In genomic region chr15:63834500-63835210, GRCh38 we compare ENCODE assay signal across 8 cellular contexts. TPM values are rescaled to one million over a fixed set of nuclear protein-coding genes. Genes with fewer than 3 reads are reported as not detected.
DNase-seq lines count a peak whose midpoint lies in the region; TF ChIP-seq lines count a peak whose summit lies in the region.

No MANE protein-coding gene starts in this region.

- H3K4me1 Mint-ChIP-seq in Calu3 (ENCODE audit: low read depth, unreplicated experiment) (peaks cover 16% of the 10 kb centered on the region), endodermal cell (peaks cover 3% of the 10 kb centered on the region)

- no peak overlapping the region for H2BK12ac ChIP-seq in neuronal stem cell (ENCODE audit: low read length)

- no peak overlapping the region for H4K8ac ChIP-seq in neuronal stem cell (ENCODE audit: low read depth, low read length)

- no peaks in the 10 kb centered on the region for H3K79me1 ChIP-seq in neuronal stem cell (ENCODE audit: low read depth, low read length)

- peak overlapping the region; percentile 84 for H3K27ac Mint-ChIP-seq in Calu3 (ENCODE audit: unreplicated experiment)
- H3K27ac Mint-ChIP-seq in endodermal cell = peak overlapping the region; percentile 99

- H3K4me1 ChIP-seq in OCI-LY1 (ENCODE audit: insufficient read depth, low read length, severe bottlenecking) (peaks cover 42% of the 10 kb centered on the region), endodermal cell (ENCODE audit: control insufficient read depth, insufficient read depth, low read length) (no peaks in the 10 kb centered on the region), neuronal stem cell (ENCODE audit: control insufficient read depth in 2 of 2, insufficient read depth in 1 of 2, low read depth in 1 of 2, low read length in 2 of 2) (peaks cover 0 to 6% of the 10 kb centered on the region in 2 donors)

- peak overlapping the region; percentile 97 for H3K9ac ChIP-seq in OCI-LY1 (ENCODE audit: low read length)
- peak overlapping the region; percentile 78 for H3K9ac ChIP-seq in endodermal cell (ENCODE audit: extremely low read depth, low read length, poor library complexity, severe bottlenecking)
- H3K9ac ChIP-seq in neuronal stem cell (ENCODE audit: low read depth, low read length, poor library complexity) = no peak overlapping the region

- no TSS peak for BruUV-seq in Calu3 (replicated peaks; lab: Mats Ljungman, UMichigan)

- H3K27me3 ChIP-seq in OCI-LY1 (ENCODE audit: insufficient read depth, low read length) = no peaks in the 10 kb centered on the region
- no peaks in the 10 kb centered on the region for H3K27me3 ChIP-seq in endodermal cell (ENCODE audit: control insufficient read depth, insufficient read depth, low read length, poor library complexity, severe bottlenecking)
- no peaks in the 10 kb centered on the region for H3K27me3 ChIP-seq in neuronal stem cell (ENCODE audit: control insufficient read depth in 3 of 3, insufficient read depth in 3 of 3, low read depth in 1 of 3, low read length in 3 of 3)

- H3K4me3 Mint-ChIP-seq in Calu3 (ENCODE audit: low read depth, unreplicated experiment) (peak overlapping the region; percentile 90), endodermal cell (peak overlapping the region; percentile 90)

- WGBS in endodermal cell (ENCODE audit: insufficient coverage in 1 of 2, insufficient read length in 1 of 2), 2 experiments = 71 to 72% methylated on average over 8 to 11 of the region's 11 CpGs
- WGBS in neuronal stem cell (ENCODE audit: extremely low coverage in 2 of 2, insufficient read length in 2 of 2, insufficient replicate concordance in 1 of 2), 2 donors = no CpG with 5 or more reads among the region's 11 CpGs

- H4K91ac ChIP-seq in neuronal stem cell (ENCODE audit: low read depth, low read length, poor library complexity) = no peak overlapping the region

- H3K9me3 ChIP-seq in OCI-LY1 (ENCODE audit: low read length) (no peaks in the 10 kb centered on the region), endodermal cell (ENCODE audit: control insufficient read depth, low read length) (no peaks in the 10 kb centered on the region), neuronal stem cell (replicated peaks in 1 of 2; ENCODE audit: control insufficient read depth in 2 of 2, insufficient read depth in 1 of 2, low read depth in 1 of 2, low read length in 2 of 2) (no peaks in the 10 kb centered on the region)

- peaks cover 36% of the 10 kb centered on the region for H3K79me2 ChIP-seq in OCI-LY1 (ENCODE audit: insufficient read depth, low read length)

- H3K4me2 ChIP-seq in OCI-LY1 (ENCODE audit: low read length) (peak overlapping the region; percentile 86), neuronal stem cell (ENCODE audit: insufficient read depth, low read length, poor library complexity, severe bottlenecking) (peak overlapping the region; percentile 94)

- peak overlapping the region; percentile 81 for H3K4me3 ChIP-seq in OCI-LY1 (ENCODE audit: low read depth, low read length, poor library complexity, severe bottlenecking)
- H3K4me3 ChIP-seq in endodermal cell (ENCODE audit: low read length) = peak overlapping the region; percentile 92
- H3K4me3 ChIP-seq in neuronal stem cell (ENCODE audit: low read length in 2 of 2) = peak overlapping the region; percentile 93 to 94

- H3K27ac ChIP-seq in OCI-LY1 (ENCODE audit: low read depth, low read length, poor library complexity, severe bottlenecking) (no peak overlapping the region), endodermal cell (ENCODE audit: low read depth, low read length) (no peak overlapping the region), neuronal stem cell (replicated peaks; ENCODE audit: low read length) (no peak overlapping the region)

- H2BK5ac ChIP-seq in neuronal stem cell (ENCODE audit: low read length) = no peak overlapping the region

- peak overlapping the region; percentile 95 for H3K23ac ChIP-seq in neuronal stem cell (ENCODE audit: low read depth, low read length, poor library complexity)

- H3K9me2 ChIP-seq in OCI-LY1 (ENCODE audit: low read depth, low read length) = no peaks in the 10 kb centered on the region

- intact Hi-C loops in Calu3 (cut with micrococcal nuclease; ENCODE audit: unreplicated experiment) = no loop called here

- CTCF ChIA-PET in Calu3 (lab: Charles Lee) = interaction anchor here (0.6 kb wide), 1 partner anchor 51 kb away, joined by 8 read pairs; no protein-coding TSS in a partner anchor

- H3K27me3 Mint-ChIP-seq in Calu3 (ENCODE audit: unreplicated experiment) (peaks cover 19% of the 10 kb centered on the region), endodermal cell (ENCODE audit: insufficient read depth) (peaks cover 4% of the 10 kb centered on the region)

- no peaks in the 10 kb centered on the region for H4K20me1 ChIP-seq in OCI-LY1 (ENCODE audit: insufficient read depth, low read length)

- H3K36me3 Mint-ChIP-seq in Calu3 (ENCODE audit: insufficient read depth, unreplicated experiment) (peaks cover 24% of the 10 kb centered on the region), endodermal cell (ENCODE audit: low read depth) (no peaks in the 10 kb centered on the region)

- H2BK120ac ChIP-seq in neuronal stem cell (ENCODE audit: low read depth, low read length) = no peak overlapping the region

- no peak for DNase-seq in Calu3
- no peak for DNase-seq in endodermal cell
- DNase-seq in neuronal stem cell (ENCODE audit: low spot score) = no peak
- no peak for DNase-seq in GDM1 (lab: John Stamatoyannopoulos, UW)
- no peak for DNase-seq in NCI-H446 (lab: John Stamatoyannopoulos, UW)
- no peak for DNase-seq in HK-2 (ENCODE audit: unreplicated experiment)
- DNase-seq in HuH-7 (ENCODE audit: low spot score) = no peak

- H3K4ac ChIP-seq in neuronal stem cell (ENCODE audit: low read length) = no peak overlapping the region

- H3K36me3 ChIP-seq in OCI-LY1 (ENCODE audit: insufficient read depth, low read length) = no peaks in the 10 kb centered on the region
- H3K36me3 ChIP-seq in endodermal cell (ENCODE audit: control insufficient read depth, insufficient read depth, low read length) = no peaks in the 10 kb centered on the region
- no peaks in the 10 kb centered on the region for H3K36me3 ChIP-seq in neuronal stem cell (replicated peaks in 1 of 2; ENCODE audit: control insufficient read depth in 2 of 2, insufficient read depth in 2 of 2, low read length in 2 of 2)

- no peak overlapping the region for H3K14ac ChIP-seq in neuronal stem cell (ENCODE audit: low read length)

- H2AFZ ChIP-seq in OCI-LY1 (ENCODE audit: low read length) (no peak overlapping the region), neuronal stem cell (ENCODE audit: low read length) (peak overlapping the region; percentile 97)

- H3K18ac ChIP-seq in neuronal stem cell (ENCODE audit: low read length) = no peak overlapping the region

- H2AK5ac ChIP-seq in neuronal stem cell (ENCODE audit: low read depth, low read length) = peak overlapping the region; percentile 86

- TF ChIP-seq CTCF in Calu3 (IDR thresholded peaks at IDR 0.05; ENCODE audit: unreplicated experiment) = no peak
- no peak for TF ChIP-seq CTCF in OCI-LY1 (IDR thresholded peaks at IDR 0.05; ENCODE audit: low read length)
- no peak for TF ChIP-seq CTCF in endodermal cell (conservative IDR thresholded peaks at IDR 0.05)

- H2BK15ac ChIP-seq in neuronal stem cell (ENCODE audit: low read length) = peak overlapping the region; percentile 77

- H3K9me3 Mint-ChIP-seq in Calu3 (ENCODE audit: low read depth, unreplicated experiment) (no peaks in the 10 kb centered on the region), endodermal cell (no peaks in the 10 kb centered on the region)

- H3F3A ChIP-seq in OCI-LY1 (ENCODE audit: insufficient read depth, low read length) = no peaks in the 10 kb centered on the region

RNA-seq across cellular contexts. Expression of gene HERC1, which starts 0.9 kb away (rescaled TPM):
- total RNA-seq in Calu3 (2022) (50.6 and 52.1 TPM in 2 replicates), endodermal cell (10 to 100 TPM; 31.3 to 34.6 TPM)
- 30.0 TPM for polyA plus RNA-seq in endodermal cell (2013, experiment 1 of 2)
- 34.7 TPM for polyA plus RNA-seq in endodermal cell (2013, experiment 2 of 2)
- polyA plus RNA-seq in neuronal stem cell (2013, experiment 1 of 2) = 10.5 TPM
- 13.5 TPM for polyA plus RNA-seq in neuronal stem cell (2013, experiment 2 of 2)
